Comparison of ENCODE assay signal across 17 cellular contexts in the genomic region with DNA sequence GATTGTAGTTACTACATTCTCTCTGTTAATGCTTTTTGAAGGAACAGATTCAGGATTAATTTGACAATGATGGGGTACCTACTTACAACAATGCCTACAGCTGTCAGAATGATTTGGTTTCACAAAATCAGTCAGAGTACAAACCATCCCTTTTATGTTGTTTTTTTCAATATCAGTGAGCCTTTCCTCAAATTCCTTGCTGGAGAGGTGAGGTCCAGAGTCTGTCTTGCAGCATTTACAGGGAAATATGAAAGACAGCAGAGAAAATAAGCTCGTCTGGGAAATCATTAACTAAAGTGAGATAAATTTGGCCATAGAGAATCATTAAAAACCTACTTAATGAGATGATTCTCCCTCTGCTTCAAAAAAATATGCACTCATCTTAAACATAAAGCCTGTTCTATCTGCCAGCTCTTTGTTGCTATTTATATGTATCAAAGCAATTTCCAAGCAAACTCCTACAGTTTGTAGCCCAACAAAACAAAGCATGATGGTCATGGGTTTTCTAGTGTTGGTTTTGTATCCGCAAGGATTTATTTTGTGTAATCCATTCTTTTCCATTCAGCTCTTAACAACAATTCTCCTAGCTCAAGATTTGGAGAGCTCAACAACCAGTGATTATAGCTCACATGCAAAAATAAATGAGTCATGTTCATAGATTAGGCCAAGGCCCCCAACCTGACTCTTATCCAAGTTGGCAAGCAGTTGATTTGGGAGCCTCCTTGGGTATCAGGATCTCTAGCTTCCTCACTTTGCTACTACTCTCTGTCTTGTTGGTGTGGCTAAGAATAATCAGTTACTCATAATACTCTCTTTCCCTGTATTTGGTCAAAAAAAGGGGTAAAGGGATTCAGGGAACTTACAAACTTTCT.
DNase-seq lines count a peak whose midpoint lies in the region; ATAC-seq, FAIRE-seq and TF ChIP-seq lines count a peak whose summit lies in the region.
"Had no signal": no experiment of that assay in that cellular context is flagged by ENCODE, and none has a peak within 500 bp of the region (broad histone marks: within the 10 kb centered on the region; RNA-seq: fewer than 3 reads in every experiment).

No MANE protein-coding gene starts in this region.

- CTCF ChIA-PET in CD4-positive, alpha-beta T cell (lab: Charles Lee): no interaction called here

- WGBS in small intestine, 3 donors: 45 to 53% (median 49%) methylated on average over 2 of the region's 2 CpGs

- TF ChIP-seq CTCF in brain (conservative IDR thresholded peaks at IDR 0.05) (no peak), thoracic aorta (IDR thresholded peaks at IDR 0.05) (no peak)
- TF ChIP-seq CTCF in CD4-positive, alpha-beta T cell (IDR thresholded peaks at IDR 0.05): no peak

- H3K4me3 ChIP-seq in thoracic aorta (no peak overlapping the region), Karpas-422 (ENCODE audit: low read length) (no peak overlapping the region), small intestine (ENCODE audit: low read depth in 1 of 2, low read length in 2 of 2) (no peak overlapping the region)
- H3K4me3 ChIP-seq: GM23338, upper lobe of left lung had no signal

- DNase-seq in Right ventricle myocardium superior (no peak), Right ventricle myocardium inferior (ENCODE audit: missing footprints) (no peak), thoracic aorta (ENCODE audit: low spot score) (no peak), Karpas-422 (no peak), small intestine (no peak)
- no peak for DNase-seq in CD4-positive, alpha-beta T cell
- DNase-seq: CD8-positive, alpha-beta T cell; NCI-H187; NCI-H69; nephron progenitor cell; stimulated activated CD4-positive, alpha-beta T cell treated with anti-CD3 and anti-CD28 coated beads, Interleukin-4, amount 100 ng/mL, for 4 hours; upper lobe of left lung had no signal

- no peaks in the 10 kb centered on the region for H3K9me2 ChIP-seq in Karpas-422 (replicated peaks; ENCODE audit: insufficient read depth, low read length)

- H3K9ac ChIP-seq in Karpas-422 (ENCODE audit: low read length): no peak overlapping the region

- H3K9me3 Mint-ChIP-seq in brain: peaks cover 0 to 3% (median 0%) of the 10 kb centered on the region in 5 experiments
- no peaks in the 10 kb centered on the region for H3K9me3 Mint-ChIP-seq in CD4-positive, alpha-beta T cell
- H3K9me3 Mint-ChIP-seq: activated T-helper 2 cell treated with anti-CD3 and anti-CD28 coated beads, Interferon-gamma antibody, Interleukin-2, Interleukin-4, amounts not matched to agents 10 μg/mL and 5 μg/mL and 100 μg/mL, durations not matched to agents 14 hours and 24 hours and 36 hours; GM23338 had no signal

- H3K9me3 ChIP-seq in thoracic aorta (no peaks in the 10 kb centered on the region), Karpas-422 (ENCODE audit: low read length) (no peaks in the 10 kb centered on the region), small intestine (ENCODE audit: control insufficient read depth, low read depth) (no peaks in the 10 kb centered on the region)
- H3K9me3 ChIP-seq in CD4-positive, alpha-beta T cell (ENCODE audit: control insufficient read depth, low read length): no peaks in the 10 kb centered on the region
- H3K9me3 ChIP-seq: upper lobe of left lung had no signal

- no peaks in the 10 kb centered on the region for H3K79me2 ChIP-seq in Karpas-422 (ENCODE audit: low read length)

- H3K27ac Mint-ChIP-seq in brain: peak overlapping the region in 4 of 5 experiments; percentile 35 to 76 (median 64)
- H3K27ac Mint-ChIP-seq in CD4-positive, alpha-beta T cell: no peak overlapping the region
- H3K27ac Mint-ChIP-seq: activated T-helper 2 cell treated with anti-CD3 and anti-CD28 coated beads, Interferon-gamma antibody, Interleukin-2, Interleukin-4, amounts not matched to agents 10 μg/mL and 5 μg/mL and 100 μg/mL, durations not matched to agents 14 hours and 24 hours and 36 hours; CD8-positive, alpha-beta T cell; GM23338; nephron progenitor cell had no signal

- no peaks in the 10 kb centered on the region for H3K27me3 Mint-ChIP-seq in brain
- H3K27me3 Mint-ChIP-seq in CD4-positive, alpha-beta T cell: no peaks in the 10 kb centered on the region

- peak; percentile 39 for ATAC-seq in Right ventricle myocardium superior (ENCODE audit: poor library complexity)
- ATAC-seq in Right ventricle myocardium inferior: no peak
- no peak for ATAC-seq in thoracic aorta (ENCODE audit: insufficient number of reproducible peaks, low FRiP score, low read depth)
- no peak for ATAC-seq in CD4-positive, alpha-beta T cell (ENCODE audit: poor library complexity)
- ATAC-seq: CD8-positive, alpha-beta T cell; GM23338 had no signal

- peaks cover 11% of the 10 kb centered on the region for H3K4me1 Mint-ChIP-seq in brain
- H3K4me1 Mint-ChIP-seq in CD4-positive, alpha-beta T cell (ENCODE audit: low read depth): no peaks in the 10 kb centered on the region

- no peak overlapping the region for H3K4me2 ChIP-seq in Karpas-422 (ENCODE audit: low read depth, low read length, poor library complexity, severe bottlenecking)
- H3K4me2 ChIP-seq: GM23338 had no signal

- peaks cover 25% of the 10 kb centered on the region for H3K36me3 Mint-ChIP-seq in brain
- peaks cover 57% of the 10 kb centered on the region for H3K36me3 Mint-ChIP-seq in CD4-positive, alpha-beta T cell (ENCODE audit: low read depth)

- H3K36me3 ChIP-seq in thoracic aorta: no peaks in the 10 kb centered on the region
- H3K36me3 ChIP-seq in Karpas-422 (ENCODE audit: insufficient read depth, low read length): no peaks in the 10 kb centered on the region
- H3K36me3 ChIP-seq in small intestine (ENCODE audit: control insufficient read depth in 2 of 2, insufficient read depth in 2 of 2, low read length in 2 of 2): peaks cover 0 to 2% of the 10 kb centered on the region in 2 donors
- H3K36me3 ChIP-seq: upper lobe of left lung had no signal

- H2AFZ ChIP-seq in Karpas-422 (ENCODE audit: low read length): no peak overlapping the region
- H2AFZ ChIP-seq: GM23338 had no signal

- H3K27me3 ChIP-seq in thoracic aorta (replicated peaks; ENCODE audit: insufficient read depth) (no peaks in the 10 kb centered on the region), Karpas-422 (ENCODE audit: low read length) (no peaks in the 10 kb centered on the region), small intestine (ENCODE audit: control insufficient read depth in 2 of 2, insufficient read depth in 2 of 2, low read length in 2 of 2) (no peaks in the 10 kb centered on the region)
- no peaks in the 10 kb centered on the region for H3K27me3 ChIP-seq in CD4-positive, alpha-beta T cell (ENCODE audit: control insufficient read depth, insufficient read depth, low read length)
- H3K27me3 ChIP-seq: upper lobe of left lung had no signal

- FAIRE-seq in islet of Langerhans (lab: Jason Lieb, UNC): peak; percentile 91
- FAIRE-seq in small intestine (lab: Jason Lieb, UNC): no peak
- FAIRE-seq: A204.1 had no signal

- H3K4me3 Mint-ChIP-seq in brain: peak overlapping the region in 1 of 5 experiments; percentile 32
- no peak overlapping the region for H3K4me3 Mint-ChIP-seq in CD4-positive, alpha-beta T cell
- H3K4me3 Mint-ChIP-seq: CD8-positive, alpha-beta T cell; GM23338; nephron progenitor cell had no signal

- H3K4me1 ChIP-seq in thoracic aorta (ENCODE audit: control insufficient read depth in 1 of 2, low read depth in 2 of 2) (peaks cover 0 to 15% of the 10 kb centered on the region in 2 donors), Karpas-422 (ENCODE audit: low read length) (no peaks in the 10 kb centered on the region), small intestine (ENCODE audit: control insufficient read depth in 2 of 2, insufficient read depth in 1 of 2, low read depth in 1 of 2, low read length in 1 of 2) (no peaks in the 10 kb centered on the region)
- H3K4me1 ChIP-seq: upper lobe of left lung had no signal

- no peaks in the 10 kb centered on the region for H4K20me1 ChIP-seq in Karpas-422 (ENCODE audit: insufficient read depth, low read depth, low read length)

- intact Hi-C loops in Right ventricle myocardium superior (cut with DNase I) (no loop called here), Right ventricle myocardium inferior (cut with DNase I) (no loop called here)
- intact Hi-C loops in CD4-positive, alpha-beta T cell (cut with DNase I, micrococcal nuclease): no loop called here

- POLR2A ChIA-PET in CD4-positive, alpha-beta T cell (lab: Charles Lee): no interaction called here

- H3K27ac ChIP-seq in thoracic aorta (peak overlapping the region; percentile 63 to 83), Karpas-422 (ENCODE audit: low read length) (no peak overlapping the region), small intestine (ENCODE audit: low read depth in 1 of 2, low read length in 1 of 2) (no peak overlapping the region)
- no peak overlapping the region for H3K27ac ChIP-seq in CD4-positive, alpha-beta T cell (ENCODE audit: low read depth, low read length)
- H3K27ac ChIP-seq: upper lobe of left lung had no signal

Comparison
In these comparisons a context has a peak if more than half of its experiments do, and no peak if none do; other contexts are left out.
1. H3K27ac ChIP-seq: peak in thoracic aorta (2 of 2); none in CD4-positive, alpha-beta T cell (single experiment), Karpas-422 (single experiment) and small intestine (0 of 2).